In the genomic region with DNA sequence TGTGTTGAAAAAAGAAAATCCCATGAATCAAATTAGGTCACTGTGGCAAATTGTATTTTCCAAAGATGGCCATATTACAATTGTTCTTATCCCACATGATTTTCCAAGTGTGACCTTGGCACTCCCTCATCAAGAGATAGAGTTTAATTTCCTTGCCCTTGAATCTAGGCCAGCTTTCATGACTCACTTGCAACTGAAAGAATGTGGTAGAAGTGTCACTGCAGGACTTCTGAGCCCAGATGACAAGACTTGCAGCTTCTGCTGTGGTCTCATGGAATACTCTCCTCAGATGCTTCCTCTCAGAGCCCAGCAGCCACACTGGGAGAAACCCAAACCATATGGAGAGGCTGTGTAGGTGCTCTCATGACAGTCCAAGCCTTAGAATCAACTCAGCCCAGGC, we compare ENCODE assay signal across 20 cellular contexts.
DNase-seq lines count a peak whose midpoint lies in the region; ATAC-seq and TF ChIP-seq lines count a peak whose summit lies in the region.
"Had no signal": no experiment of that assay in that cellular context is flagged by ENCODE, and none has a peak within 500 bp of the region (broad histone marks: within the 10 kb centered on the region; RNA-seq: fewer than 3 reads in every experiment).

No MANE protein-coding gene starts in this region.

- no peak for TF ChIP-seq CTCF in brain microvascular endothelial cell (IDR thresholded peaks at IDR 0.05; ENCODE audit: low read depth, low read length, missing control alignments)
- no peak for TF ChIP-seq CTCF in left lung (IDR thresholded peaks at IDR 0.05)

- DNase-seq in AG20443 (ENCODE audit: low spot score) (peak; percentile 65), LHCN-M2 (ENCODE audit: low read depth) (peak; percentile 15), brain microvascular endothelial cell (peak; percentile 9), left lung (no peak), NCI-H526 (lab: John Stamatoyannopoulos, UW) (no peak), NCI-H82 treated with DMSO at 0.1 percent for 48 hours (lab: John Stamatoyannopoulos, UW; ENCODE audit: unreplicated experiment) (no peak), immature natural killer cell (no peak)
- DNase-seq: AML-193, dermis blood vessel endothelial cell, KBM-7, mammary epithelial cell, NCI-H146, NCI-H510A, uterus had no signal

- no peak overlapping the region for H3K27ac ChIP-seq in brain microvascular endothelial cell
- no peak overlapping the region for H3K27ac ChIP-seq in left lung
- H3K27ac ChIP-seq: esophagus muscularis mucosa, uterus had no signal

- H3K4me3 Mint-ChIP-seq in immature natural killer cell = no peak overlapping the region
- H3K4me3 Mint-ChIP-seq: neural crest cell had no signal

- H3K36me3 Mint-ChIP-seq in immature natural killer cell = no peaks in the 10 kb centered on the region

- intact Hi-C loops in left lung (cut with DNase I) = no loop called here

- no peak overlapping the region for H3K27ac Mint-ChIP-seq in immature natural killer cell
- H3K27ac Mint-ChIP-seq: activated T-helper 2 cell treated with anti-CD3 and anti-CD28 coated beads, Interferon-gamma antibody, Interleukin-2, Interleukin-4, amounts not matched to agents 10 μg/mL and 5 μg/mL and 100 μg/mL, durations not matched to agents 14 hours and 24 hours and 36 hours had no signal

- H3K36me3 ChIP-seq in brain microvascular endothelial cell (replicated peaks) (no peaks in the 10 kb centered on the region), left lung (no peaks in the 10 kb centered on the region)
- H3K36me3 ChIP-seq: esophagus muscularis mucosa, uterus had no signal

- no peaks in the 10 kb centered on the region for H3K4me1 Mint-ChIP-seq in immature natural killer cell
- H3K4me1 Mint-ChIP-seq: neural crest cell had no signal

- ATAC-seq in left lung = peak; percentile 45
- no peak for ATAC-seq in GM21423 (IDR thresholded peaks at IDR 0.05; ENCODE audit: unreplicated experiment)
- ATAC-seq: HCT116, Panc1 had no signal

- H3K27me3 ChIP-seq in brain microvascular endothelial cell (replicated peaks) (no peaks in the 10 kb centered on the region), left lung (no peaks in the 10 kb centered on the region)
- H3K27me3 ChIP-seq: esophagus muscularis mucosa, uterus had no signal

- H3K4me1 ChIP-seq in left lung = no peaks in the 10 kb centered on the region
- H3K4me1 ChIP-seq: uterus had no signal

- in situ Hi-C loops in brain microvascular endothelial cell (cut with HindIII; ENCODE audit: low pct_ligation_motif_present, low sequenced_read_pairs) = no loop called here

- H3K9me3 Mint-ChIP-seq in immature natural killer cell = peaks cover 0 to 6% (median 5%) of the 10 kb centered on the region in 6 donors
- H3K9me3 Mint-ChIP-seq: activated T-helper 2 cell treated with anti-CD3 and anti-CD28 coated beads, Interferon-gamma antibody, Interleukin-2, Interleukin-4, amounts not matched to agents 10 μg/mL and 5 μg/mL and 100 μg/mL, durations not matched to agents 14 hours and 24 hours and 36 hours; neural crest cell had no signal

- H3K4me3 ChIP-seq in brain microvascular endothelial cell (ENCODE audit: low read depth, low read length) (no peak overlapping the region), left lung (no peak overlapping the region)
- H3K4me3 ChIP-seq: esophagus muscularis mucosa, uterus had no signal

- H3K27me3 Mint-ChIP-seq in immature natural killer cell (ENCODE audit: low read depth in 3 of 3) = peaks cover 0 to 4% (median 0%) of the 10 kb centered on the region in 3 donors

- no peaks in the 10 kb centered on the region for H3K9me3 ChIP-seq in left lung
- H3K9me3 ChIP-seq: esophagus muscularis mucosa, uterus had no signal

Comparison
In these comparisons a context has a peak if more than half of its experiments do, and no peak if none do; other contexts are left out.
1. DNase-seq: peak in AG20443 (single experiment), LHCN-M2 (single experiment) and brain microvascular endothelial cell (single experiment); none in left lung (0 of 2), NCI-H526 (0 of 2), NCI-H82 treated with DMSO at 0.1 percent for 48 hours (single experiment) and immature natural killer cell (0 of 3).